Comparison of ENCODE assay signal across 17 cellular contexts in genomic region chr19:43605875-43606568, GRCh38. TPM values are rescaled to one million over a fixed set of nuclear protein-coding genes. Genes with fewer than 3 reads are reported as not detected.
DNase-seq lines count a peak whose midpoint lies in the region; ATAC-seq lines count a peak whose summit lies in the region.
"Had no signal": no experiment of that assay in that cellular context is flagged by ENCODE, and none has a peak within 500 bp of the region (broad histone marks: within the 10 kb centered on the region; RNA-seq: fewer than 3 reads in every experiment).

No MANE protein-coding gene starts in this region.

- peak overlapping the region; percentile 73 for H3K27ac ChIP-seq in cingulate gyrus (ENCODE audit: low read depth, low read length)
- H3K27ac ChIP-seq in substantia nigra (ENCODE audit: low read depth, low read length, poor library complexity, severe bottlenecking): peak overlapping the region; percentile 17
- H3K27ac ChIP-seq: A549, esophagus muscularis mucosa had no signal

- ATAC-seq in GM21367 (IDR thresholded peaks at IDR 0.05; ENCODE audit: unreplicated experiment): no peak
- ATAC-seq in HG03175 (IDR thresholded peaks at IDR 0.05; ENCODE audit: unreplicated experiment): no peak
- ATAC-seq: A549; activated CD8-positive, alpha-beta T cell treated with anti-CD3 and anti-CD28 coated beads for 36 hours had no signal

- DNase-seq in NCI-H526 (lab: John Stamatoyannopoulos, UW) (peak; percentile 43 to 53), NCI-H526 treated with DMSO at 0.1 percent for 48 hours (lab: John Stamatoyannopoulos, UW) (no peak), NCI-H2227 treated with DMSO at 0.1 percent for 48 hours (lab: John Stamatoyannopoulos, UW) (peak; percentile 22), substantia nigra (lab: John Stamatoyannopoulos, UW) (peak in 1 of 49 donors; percentile 46), ureter (ENCODE audit: low spot score) (no peak)
- DNase-seq: activated CD8-positive, alpha-beta T cell treated with anti-CD3 and anti-CD28 coated beads for 36 hours; activated T-cell treated with anti-CD3 and anti-CD28 coated beads, Interleukin-2, amount 50 U/mL, for 48 hours; CD4-positive, alpha-beta memory T cell; EL; SW 1271 had no signal

RNA-seq across cellular contexts. Expression of gene SRRM5, which starts 5.9 kb away (rescaled TPM):
- 1.0 TPM for total RNA-seq in ureter
- total RNA-seq: HT1080, myocyte had no signal

RNA-seq across cellular contexts. Expression of gene ZNF576, which starts 9.6 kb away (rescaled TPM):
- 20.4 TPM for total RNA-seq in ureter

RNA-seq across cellular contexts. Expression of gene IRGQ, which starts 10.1 kb away (rescaled TPM):
- 20.8 TPM for total RNA-seq in ureter

RNA-seq across cellular contexts. Expression of gene ZNF428, which starts 13.4 kb away (rescaled TPM):
- 30.2 TPM for total RNA-seq in ureter

RNA-seq across cellular contexts. Expression of gene PINLYP, which starts 30.4 kb away (rescaled TPM):
- total RNA-seq in ureter: 11.8 TPM

Comparison
In these comparisons a context has a peak if more than half of its experiments do, and no peak if none do; other contexts are left out.
1. DNase-seq: peak in NCI-H526 (2 of 2) and NCI-H2227 treated with DMSO at 0.1 percent for 48 hours (single experiment); none in NCI-H526 treated with DMSO at 0.1 percent for 48 hours (single experiment) and ureter (single experiment).